ENCODE assay signal across 34 cellular contexts in genomic region chr4:26609868-26610267, GRCh38.
"Had no signal": no experiment of that assay in that cellular context is flagged by ENCODE, and none has a peak within 500 bp of the region (broad histone marks: within the 10 kb centered on the region; RNA-seq: fewer than 3 reads in every experiment).

No MANE protein-coding gene starts in this region.

- ATAC-seq: activated CD4-positive, alpha-beta T cell treated with anti-CD3 and anti-CD28 coated beads for 36 hours; activated CD8-positive, alpha-beta memory T cell treated with anti-CD3 and anti-CD28 coated beads, Interleukin-2, amount 10 ng/mL, durations not matched to agents 7 days and 5 days; activated CD8-positive, alpha-beta T cell treated with anti-CD3 and anti-CD28 coated beads, Interleukin-2, amount 10 ng/mL, durations not matched to agents 7 days and 5 days; activated naive CD4-positive, alpha-beta T cell treated with anti-CD3 and anti-CD28 coated beads, Interleukin-2, amount 50 U/mL, for 72 hours; foreskin keratinocyte; gastrocnemius medialis; heart right ventricle; T-helper 17 cell had no signal

- H3K27me3 Mint-ChIP-seq: activated CD4-positive, alpha-beta memory T cell treated with anti-CD3 and anti-CD28 coated beads for 36 hours; activated CD4-positive, alpha-beta T cell treated with anti-CD3 and anti-CD28 coated beads for 36 hours; activated CD4-positive, alpha-beta T cell treated with anti-CD3 and anti-CD28 coated beads, Interleukin-2, amount 10 ng/mL, durations not matched to agents 24 days and 14 days; activated CD8-positive, alpha-beta memory T cell treated with anti-CD3 and anti-CD28 coated beads, Interleukin-2, amount 10 ng/mL, durations not matched to agents 7 days and 5 days; activated naive CD4-positive, alpha-beta T cell treated with anti-CD3 and anti-CD28 coated beads, Interleukin-2, amount 10 ng/mL, durations not matched to agents 7 days and 5 days; brain; dendritic cell treated with granulocyte-macrophage colony-stimulating factor and Interleukin-4, amounts not matched to agents 40 ng/mL and 50 ng/mL, for 4 days; T-helper 17 cell had no signal

- H3K36me3 ChIP-seq: ascending aorta, breast epithelium, cardiac muscle cell, esophagus muscularis mucosa, gastrocnemius medialis, heart right ventricle had no signal

- H3K36me3 Mint-ChIP-seq: activated CD4-positive, alpha-beta memory T cell treated with anti-CD3 and anti-CD28 coated beads for 36 hours; activated CD8-positive, alpha-beta memory T cell treated with anti-CD3 and anti-CD28 coated beads, Interleukin-2, amount 10 ng/mL, durations not matched to agents 7 days and 5 days; activated naive CD4-positive, alpha-beta T cell treated with anti-CD3 and anti-CD28 coated beads, Interleukin-2, amount 10 ng/mL, durations not matched to agents 7 days and 5 days; activated naive CD4-positive, alpha-beta T cell treated with anti-CD3 and anti-CD28 coated beads, Interleukin-2, amount 50 U/mL, for 72 hours had no signal

- H3K27me3 ChIP-seq: ascending aorta, breast epithelium, cardiac muscle cell, dorsolateral prefrontal cortex, esophagus muscularis mucosa, foreskin keratinocyte, gastrocnemius medialis, heart right ventricle had no signal

- H3K27ac ChIP-seq: ascending aorta, breast epithelium, cardiac muscle cell, coronary artery, dorsolateral prefrontal cortex, esophagus muscularis mucosa, foreskin keratinocyte, gastrocnemius medialis, heart right ventricle had no signal

- H3K4me3 ChIP-seq: ascending aorta, breast epithelium, cardiac muscle cell, coronary artery, dorsolateral prefrontal cortex, esophagus muscularis mucosa, gastrocnemius medialis, heart right ventricle had no signal

- H3K9me3 ChIP-seq: ascending aorta, breast epithelium, esophagus muscularis mucosa, gastrocnemius medialis, heart right ventricle had no signal

- H3K4me1 ChIP-seq: ascending aorta, breast epithelium, foreskin keratinocyte had no signal

- H3K27ac Mint-ChIP-seq: activated CD4-positive, alpha-beta memory T cell treated with anti-CD3 and anti-CD28 coated beads for 36 hours; activated CD4-positive, alpha-beta T cell treated with anti-CD3 and anti-CD28 coated beads for 36 hours; activated CD4-positive, alpha-beta T cell treated with anti-CD3 and anti-CD28 coated beads, Interleukin-2, amount 10 ng/mL, durations not matched to agents 24 days and 14 days; activated CD8-positive, alpha-beta memory T cell treated with anti-CD3 and anti-CD28 coated beads, Interleukin-2, amount 10 ng/mL, durations not matched to agents 7 days and 5 days; activated CD8-positive, alpha-beta T cell treated with anti-CD3 and anti-CD28 coated beads, Interleukin-2, amount 10 ng/mL, durations not matched to agents 7 days and 5 days; activated naive CD4-positive, alpha-beta T cell treated with anti-CD3 and anti-CD28 coated beads, Interleukin-2, amount 10 ng/mL, durations not matched to agents 7 days and 5 days; activated naive CD4-positive, alpha-beta T cell treated with anti-CD3 and anti-CD28 coated beads, Interleukin-2, amount 50 U/mL, for 72 hours; activated naive CD8-positive, alpha-beta T cell treated with anti-CD3 and anti-CD28 coated beads, Interleukin-2, amount 10 ng/mL, durations not matched to agents 7 days and 5 days; activated T-helper 1 cell treated with anti-CD3 and anti-CD28 coated beads, Interleukin-12 subunit alpha, Interleukin-12 subunit beta, Interleukin-2, Interleukin-4 antibody, amounts not matched to agents 30 ng/mL and 10 ng/mL and 1 ng/mL, durations not matched to agents 14 hours and 24 hours and 36 hours; activated T-helper 2 cell treated with anti-CD3 and anti-CD28 coated beads, Interferon-gamma antibody, Interleukin-2, Interleukin-4, amounts not matched to agents 10 μg/mL and 5 μg/mL and 100 μg/mL, durations not matched to agents 14 hours and 24 hours and 36 hours; dendritic cell treated with granulocyte-macrophage colony-stimulating factor and Interleukin-4, amounts not matched to agents 40 ng/mL and 50 ng/mL, for 4 days; T-helper 17 cell; T-helper 2 cell treated with Interferon-gamma antibody and Interleukin-4, amounts not matched to agents 5 μg/mL and 100 μg/mL, for 36 hours had no signal

- H3K4me3 Mint-ChIP-seq: activated CD4-positive, alpha-beta memory T cell treated with anti-CD3 and anti-CD28 coated beads for 36 hours; activated CD4-positive, alpha-beta T cell treated with anti-CD3 and anti-CD28 coated beads for 36 hours; activated CD4-positive, alpha-beta T cell treated with anti-CD3 and anti-CD28 coated beads, Interleukin-2, amount 10 ng/mL, durations not matched to agents 24 days and 14 days; activated CD8-positive, alpha-beta memory T cell treated with anti-CD3 and anti-CD28 coated beads, Interleukin-2, amount 10 ng/mL, durations not matched to agents 7 days and 5 days; activated CD8-positive, alpha-beta T cell treated with anti-CD3 and anti-CD28 coated beads, Interleukin-2, amount 10 ng/mL, durations not matched to agents 7 days and 5 days; activated naive CD4-positive, alpha-beta T cell treated with anti-CD3 and anti-CD28 coated beads, Interleukin-2, amount 10 ng/mL, durations not matched to agents 7 days and 5 days; activated naive CD8-positive, alpha-beta T cell treated with anti-CD3 and anti-CD28 coated beads, Interleukin-2, amount 10 ng/mL, durations not matched to agents 7 days and 5 days; activated T-helper 1 cell treated with anti-CD3 and anti-CD28 coated beads, Interleukin-12 subunit alpha, Interleukin-12 subunit beta, Interleukin-2, Interleukin-4 antibody, amounts not matched to agents 30 ng/mL and 10 ng/mL and 1 ng/mL, durations not matched to agents 14 hours and 24 hours and 36 hours; brain; dendritic cell treated with granulocyte-macrophage colony-stimulating factor and Interleukin-4, amounts not matched to agents 40 ng/mL and 50 ng/mL, for 4 days; T-helper 17 cell; T-helper 2 cell treated with Interferon-gamma antibody and Interleukin-4, amounts not matched to agents 5 μg/mL and 100 μg/mL, for 36 hours had no signal

- H3K9me3 Mint-ChIP-seq: activated CD4-positive, alpha-beta memory T cell treated with anti-CD3 and anti-CD28 coated beads for 36 hours; activated CD4-positive, alpha-beta T cell treated with anti-CD3 and anti-CD28 coated beads, Interleukin-2, amount 10 ng/mL, durations not matched to agents 24 days and 14 days; activated naive CD4-positive, alpha-beta T cell treated with anti-CD3 and anti-CD28 coated beads, Interleukin-2, amount 10 ng/mL, durations not matched to agents 7 days and 5 days; activated naive CD4-positive, alpha-beta T cell treated with anti-CD3 and anti-CD28 coated beads, Interleukin-2, amount 50 U/mL, for 72 hours; activated T-helper 1 cell treated with anti-CD3 and anti-CD28 coated beads, Interleukin-12 subunit alpha, Interleukin-12 subunit beta, Interleukin-2, Interleukin-4 antibody, amounts not matched to agents 30 ng/mL and 10 ng/mL and 1 ng/mL, durations not matched to agents 14 hours and 24 hours and 36 hours; activated T-helper 2 cell treated with anti-CD3 and anti-CD28 coated beads, Interferon-gamma antibody, Interleukin-2, Interleukin-4, amounts not matched to agents 10 μg/mL and 5 μg/mL and 100 μg/mL, durations not matched to agents 14 hours and 24 hours and 36 hours; dendritic cell treated with granulocyte-macrophage colony-stimulating factor and Interleukin-4, amounts not matched to agents 40 ng/mL and 50 ng/mL, for 4 days; T-helper 2 cell treated with Interferon-gamma antibody and Interleukin-4, amounts not matched to agents 5 μg/mL and 100 μg/mL, for 36 hours had no signal

- DNase-seq: activated CD4-positive, alpha-beta memory T cell treated with anti-CD3 and anti-CD28 coated beads for 36 hours; activated CD4-positive, alpha-beta T cell treated with anti-CD3 and anti-CD28 coated beads for 36 hours; activated CD4-positive, alpha-beta T cell treated with anti-CD3 and anti-CD28 coated beads, Interleukin-2, amount 10 ng/mL, durations not matched to agents 24 days and 14 days; activated CD4-positive, CD25-positive, alpha-beta regulatory T cell; activated CD4-positive, CD25-positive, alpha-beta regulatory T cell treated with anti-CD3 and anti-CD28 coated beads, Interleukin-2, amount 50 U/mL, for 72 hours; activated CD8-positive, alpha-beta memory T cell treated with anti-CD3 and anti-CD28 coated beads, Interleukin-2, amount 10 ng/mL, durations not matched to agents 7 days and 5 days; activated CD8-positive, alpha-beta memory T cell treated with anti-CD3 and anti-CD28 coated beads, Interleukin-2, amount 50 U/mL, for 4 hours; activated CD8-positive, alpha-beta T cell treated with anti-CD3 and anti-CD28 coated beads, Interleukin-2, amount 10 ng/mL, durations not matched to agents 7 days and 5 days; activated gamma-delta T cell; activated naive CD4-positive, alpha-beta T cell; activated naive CD4-positive, alpha-beta T cell treated with anti-CD3 and anti-CD28 coated beads, Interleukin-2, amount 10 ng/mL, durations not matched to agents 7 days and 5 days; activated naive CD8-positive, alpha-beta T cell treated with anti-CD3 and anti-CD28 coated beads, Interleukin-2, amount 10 ng/mL, durations not matched to agents 7 days and 5 days; activated T-cell treated with anti-CD3 and anti-CD28 coated beads, Interleukin-2, amount 50 U/mL, for 1 hour; activated T-cell treated with anti-CD3 and anti-CD28 coated beads, Interleukin-2, amount 50 U/mL, for 48 hours; central memory CD4-positive, alpha-beta T cell; dorsolateral prefrontal cortex; effector memory CD4-positive, alpha-beta T cell; erythroblast; foreskin keratinocyte; gastrocnemius medialis; heart right ventricle; T-helper 1 cell; T-helper 17 cell had no signal
